In genomic region chr1:235567812-235568444, GRCh38 we compare ENCODE assay signal across 14 cellular contexts.
DNase-seq lines count a peak whose midpoint lies in the region; ATAC-seq and TF ChIP-seq lines count a peak whose summit lies in the region.
"Had no signal": no experiment of that assay in that cellular context is flagged by ENCODE, and none has a peak within 500 bp of the region (broad histone marks: within the 10 kb centered on the region; RNA-seq: fewer than 3 reads in every experiment).

No MANE protein-coding gene starts in this region.

- H3K9me3 Mint-ChIP-seq in naive thymus-derived CD4-positive, alpha-beta T cell, result no peaks in the 10 kb centered on the region

- no peak overlapping the region for H3K4me2 ChIP-seq in mesendoderm (ENCODE audit: low read length)

- WGBS in mesendoderm (ENCODE audit: extremely low coverage, insufficient coverage, low lambda C conversion rate), result no CpG with 5 or more reads among the region's 7 CpGs

- H3K79me2 ChIP-seq in mesendoderm (ENCODE audit: control insufficient read depth, insufficient read depth, low read length), result no peaks in the 10 kb centered on the region

- no peak overlapping the region for H3K4ac ChIP-seq in mesendoderm (ENCODE audit: low read depth, low read length)

- no peaks in the 10 kb centered on the region for H3K79me1 ChIP-seq in mesendoderm (ENCODE audit: low read length)

- no peaks in the 10 kb centered on the region for H3K9me3 ChIP-seq in naive thymus-derived CD4-positive, alpha-beta T cell (ENCODE audit: control insufficient read depth in 2 of 3, low read length in 3 of 3)
- no peaks in the 10 kb centered on the region for H3K9me3 ChIP-seq in right atrium auricular region
- H3K9me3 ChIP-seq: upper lobe of left lung had no signal

- ATAC-seq in naive thymus-derived CD4-positive, alpha-beta T cell, result peak; percentile 50
- ATAC-seq: K562 had no signal

- H3K27ac ChIP-seq in HL-60 (replicated peaks) (peak overlapping the region; percentile 81), mesendoderm (ENCODE audit: low read depth, low read length) (no peak overlapping the region), right atrium auricular region (no peak overlapping the region)
- no peak overlapping the region for H3K27ac ChIP-seq in naive thymus-derived CD4-positive, alpha-beta T cell (ENCODE audit: low read depth, low read length)
- H3K27ac ChIP-seq: upper lobe of left lung had no signal

- POLR2A ChIA-PET in naive thymus-derived CD4-positive, alpha-beta T cell (lab: Charles Lee), result no interaction called here

- no peak overlapping the region for H2BK5ac ChIP-seq in mesendoderm (ENCODE audit: low read length)

- no peak overlapping the region for H3K56ac ChIP-seq in mesendoderm (ENCODE audit: low read length)

- DNase-seq in D341Med (ENCODE audit: low spot score) (peak; percentile 13), HL-60 (ENCODE audit: low read depth in 1 of 2, low spot score in 1 of 2) (peak; percentile 91 to 93), SKM-1 treated with dmso at 0.1 percent for 144 hours (lab: John Stamatoyannopoulos, UW; ENCODE audit: unreplicated experiment) (peak; percentile 80), ureter (ENCODE audit: low spot score) (no peak), mesendoderm (no peak), right atrium auricular region (ENCODE audit: low spot score) (no peak)
- no peak for DNase-seq in naive thymus-derived CD4-positive, alpha-beta T cell
- DNase-seq: C1 segment of cervical spinal cord, cerebellar nuclear complex, NCI-H1694 treated with DMSO at 0.1 percent for 48 hours, NCI-H69, Right ventricle myocardium superior had no signal

- H2BK15ac ChIP-seq in mesendoderm (replicated peaks; ENCODE audit: low read depth), result no peak overlapping the region

- H3K27me3 Mint-ChIP-seq in naive thymus-derived CD4-positive, alpha-beta T cell, result peaks cover 0 to 8% (median 0%) of the 10 kb centered on the region in 5 donors

- CTCF ChIA-PET in naive thymus-derived CD4-positive, alpha-beta T cell (lab: Charles Lee), result no interaction called here

- H3K27me3 ChIP-seq in HL-60 (ENCODE audit: insufficient read depth, poor library complexity, severe bottlenecking) (no peaks in the 10 kb centered on the region), mesendoderm (ENCODE audit: insufficient read depth, low read length, poor library complexity) (no peaks in the 10 kb centered on the region), right atrium auricular region (no peaks in the 10 kb centered on the region)
- no peaks in the 10 kb centered on the region for H3K27me3 ChIP-seq in naive thymus-derived CD4-positive, alpha-beta T cell (ENCODE audit: control insufficient read depth in 2 of 2, insufficient read depth in 2 of 2, low read length in 2 of 2)
- H3K27me3 ChIP-seq: upper lobe of left lung had no signal

- H3K36me3 Mint-ChIP-seq in naive thymus-derived CD4-positive, alpha-beta T cell, result peaks cover 0 to 3% (median 0%) of the 10 kb centered on the region in 5 donors

- H3K18ac ChIP-seq in mesendoderm (ENCODE audit: low read length), result no peak overlapping the region

- H4K8ac ChIP-seq in mesendoderm (ENCODE audit: low read depth, low read length), result no peak overlapping the region

- no peak overlapping the region for H3K4me3 ChIP-seq in HL-60 (replicated peaks; ENCODE audit: insufficient read depth, low read length)
- H3K4me3 ChIP-seq in naive thymus-derived CD4-positive, alpha-beta T cell (ENCODE audit: low read length), result no peak overlapping the region
- no peak overlapping the region for H3K4me3 ChIP-seq in mesendoderm (ENCODE audit: low read length)
- no peak overlapping the region for H3K4me3 ChIP-seq in right atrium auricular region
- H3K4me3 ChIP-seq: K562, upper lobe of left lung had no signal

- no peak overlapping the region for H3K9ac ChIP-seq in mesendoderm (ENCODE audit: low read length)

- no peaks in the 10 kb centered on the region for H3K36me3 ChIP-seq in naive thymus-derived CD4-positive, alpha-beta T cell (ENCODE audit: control insufficient read depth in 2 of 3, insufficient read depth in 3 of 3, low read length in 3 of 3)
- H3K36me3 ChIP-seq in mesendoderm (ENCODE audit: control insufficient read depth, insufficient read depth, low read length) (no peaks in the 10 kb centered on the region), right atrium auricular region (no peaks in the 10 kb centered on the region)
- H3K36me3 ChIP-seq: upper lobe of left lung had no signal

- peak overlapping the region in 6 of 10 donors; percentile 2 to 50 (median 9) for H3K4me3 Mint-ChIP-seq in naive thymus-derived CD4-positive, alpha-beta T cell

- H2AK5ac ChIP-seq in mesendoderm (ENCODE audit: low read length), result no peak overlapping the region

- intact Hi-C loops in naive thymus-derived CD4-positive, alpha-beta T cell (cut with micrococcal nuclease), result no loop called here

- no peak overlapping the region for H4K5ac ChIP-seq in mesendoderm (ENCODE audit: low read length)

- H3K27ac Mint-ChIP-seq in naive thymus-derived CD4-positive, alpha-beta T cell, result peak overlapping the region in 3 of 9 donors; percentile 14 to 79 (median 24)

- H3K4me1 Mint-ChIP-seq in naive thymus-derived CD4-positive, alpha-beta T cell, result peaks cover 5 to 16% (median 12%) of the 10 kb centered on the region in 7 donors

- TF ChIP-seq CTCF in HL-60 (IDR thresholded peaks at IDR 0.05; ENCODE audit: insufficient read depth, low read length) (no peak), right atrium auricular region (IDR thresholded peaks at IDR 0.05) (no peak)

- H2BK120ac ChIP-seq in mesendoderm (ENCODE audit: low read depth, low read length), result no peak overlapping the region

- no peak overlapping the region for H3K23ac ChIP-seq in mesendoderm (ENCODE audit: low read length)

- H3K4me1 ChIP-seq in naive thymus-derived CD4-positive, alpha-beta T cell (ENCODE audit: control insufficient read depth in 2 of 2, insufficient read depth in 2 of 2, low read length in 2 of 2), result no peaks in the 10 kb centered on the region
- no peaks in the 10 kb centered on the region for H3K4me1 ChIP-seq in mesendoderm (ENCODE audit: control insufficient read depth, low read depth, low read length)
- H3K4me1 ChIP-seq in right atrium auricular region, result no peaks in the 10 kb centered on the region
- H3K4me1 ChIP-seq: upper lobe of left lung had no signal

Comparison
In these comparisons a context has a peak if more than half of its experiments do, and no peak if none do; other contexts are left out.
1. DNase-seq: peak in D341Med (single experiment), HL-60 (2 of 2) and SKM-1 treated with dmso at 0.1 percent for 144 hours (single experiment); none in naive thymus-derived CD4-positive, alpha-beta T cell (0 of 9), ureter (single experiment), mesendoderm (single experiment) and right atrium auricular region (single experiment).